Comparison of ENCODE assay signal across 8 cellular contexts in genomic region chr5:35803221-35803651, GRCh38. TPM values are rescaled to one million over a fixed set of nuclear protein-coding genes. Genes with fewer than 3 reads are reported as not detected.
DNase-seq lines count a peak whose midpoint lies in the region; ATAC-seq and TF ChIP-seq lines count a peak whose summit lies in the region.
"Had no signal": no experiment of that assay in that cellular context is flagged by ENCODE, and none has a peak within 500 bp of the region (broad histone marks: within the 10 kb centered on the region; RNA-seq: fewer than 3 reads in every experiment).

No MANE protein-coding gene starts in this region.

- 0 out of 2 replicates have a peak overlapping the region, but pooled peaks have one; percentile 2 for H3K9ac ChIP-seq in GM23248

- intact Hi-C loops in lower leg skin (cut with DNase I; ENCODE audit: low total_unique reads) = no loop called here

- H3F3A ChIP-seq in GM23248 (ENCODE audit: insufficient read depth) = peaks cover 10% of the 10 kb centered on the region; the same call in 1 of the 2 replicates

- H3K27ac ChIP-seq in GM23248 = no peak overlapping the region
- H3K27ac ChIP-seq: SJSA1 had no signal

- in situ Hi-C loops in GM23248 (cut with MboI) = no loop called here

- WGBS in GM23248 (ENCODE audit: low coverage in 1 of 2, low lambda C conversion rate in 2 of 2, missing lambda C conversion rate in 2 of 2), 2 experiments = 8 to 21% methylated on average over 3 of the region's 3 CpGs
- 25 to 30% methylated on average over 3 of the region's 3 CpGs for WGBS in lower leg skin, 2 donors

- no peaks in the 10 kb centered on the region for H3K36me3 ChIP-seq in GM23248 (ENCODE audit: low read depth)
- H3K36me3 ChIP-seq: SJSA1 had no signal

- TF ChIP-seq POLR2A in lower leg skin (IDR thresholded peaks at IDR 0.05) = no peak

- TF ChIP-seq CTCF in lower leg skin (IDR thresholded peaks at IDR 0.05) = no peak

- no peak overlapping the region for H3K4me2 ChIP-seq in GM23248 (ENCODE audit: unreplicated experiment)

- ATAC-seq in GM19455 (IDR thresholded peaks at IDR 0.05; ENCODE audit: unreplicated experiment) = no peak

- H3K4me1 ChIP-seq in GM23248 (ENCODE audit: insufficient read depth) = peaks cover 18% of the 10 kb centered on the region; the same call in 1 of the 2 replicates
- H3K4me1 ChIP-seq: SJSA1 had no signal

- DNase-seq in GM23248 = peak; percentile 87
- DNase-seq in NCI-H524 treated with DMSO at 0.1 percent for 48 hours (lab: John Stamatoyannopoulos, UW) = peak; percentile 40
- peak; percentile 29 for DNase-seq in cerebellum (ENCODE audit: low spot score)
- peak; percentile 84 for DNase-seq in medulla oblongata (ENCODE audit: extremely low spot score)
- no peak for DNase-seq in cerebellar nuclear complex (lab: John Stamatoyannopoulos, UW)
- DNase-seq in lower leg skin (ENCODE audit: low spot score in 2 of 2) = no peak

- no peaks in the 10 kb centered on the region for H3K79me2 ChIP-seq in GM23248 (ENCODE audit: insufficient read depth)

- no peak overlapping the region for H3K4me3 ChIP-seq in GM23248
- H3K4me3 ChIP-seq in lower leg skin (ENCODE audit: low read depth, poor library complexity, severe bottlenecking) = no peak overlapping the region
- H3K4me3 ChIP-seq: SJSA1 had no signal

- no peaks in the 10 kb centered on the region for H3K27me3 ChIP-seq in GM23248 (replicated peaks; ENCODE audit: insufficient read depth)
- H3K27me3 ChIP-seq: SJSA1 had no signal

- H3K9me2 ChIP-seq in GM23248 (ENCODE audit: insufficient read depth) = no peaks in the 10 kb centered on the region

- H3K9me3 ChIP-seq in GM23248 (ENCODE audit: low read depth) = no peaks in the 10 kb centered on the region
- H3K9me3 ChIP-seq: SJSA1 had no signal

- no peaks in the 10 kb centered on the region for H4K20me1 ChIP-seq in GM23248 (ENCODE audit: insufficient read depth)

- H2AFZ ChIP-seq in GM23248 = peak overlapping the region; percentile 83

RNA-seq across cellular contexts. Expression of gene IL7R, which starts 53.5 kb away (rescaled TPM):
- total RNA-seq in GM23248 (2014; rRNA removed; shearing (Covaris generic)) = 12.6 and 16.9 TPM in 2 replicates
- 10.9 and 13.9 TPM in 2 replicates for polyA plus RNA-seq in GM23248 (2016; fragmentation: Nextera tagmentation; extraction: Ambion mirVana)
- total RNA-seq in cerebellum (0.27 TPM), lower leg skin (1 to 10 TPM; 1.4 to 5.5 (median 4.4) TPM)

Comparison
In these comparisons a context has a peak if more than half of its experiments do, and no peak if none do; other contexts are left out.
1. DNase-seq: peak in GM23248 (single experiment), NCI-H524 treated with DMSO at 0.1 percent for 48 hours (single experiment), cerebellum (single experiment) and medulla oblongata (single experiment); none in cerebellar nuclear complex (0 of 2) and lower leg skin (0 of 2).